Comparison of ENCODE assay signal across 19 cellular contexts in the genomic region with DNA sequence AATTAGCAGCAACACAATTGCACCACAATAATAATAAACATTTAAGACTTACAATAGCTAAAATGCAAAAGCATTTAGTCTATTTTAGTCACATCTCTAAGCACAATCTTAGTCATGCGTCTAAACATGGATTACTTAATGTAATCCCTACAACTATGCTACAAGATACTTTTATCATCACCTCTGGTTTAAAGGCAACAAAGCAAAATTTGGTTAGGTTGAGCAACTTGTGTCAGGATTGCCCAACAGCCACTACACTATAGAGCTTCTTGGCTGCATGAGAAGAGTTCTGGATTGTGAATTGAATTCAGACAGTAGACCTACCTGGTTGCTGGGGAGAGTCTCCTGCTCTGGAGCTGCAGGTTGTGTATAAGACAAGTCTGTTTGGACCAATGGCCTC.
"Had no signal": no experiment of that assay in that cellular context is flagged by ENCODE, and none has a peak within 500 bp of the region (broad histone marks: within the 10 kb centered on the region; RNA-seq: fewer than 3 reads in every experiment).

No MANE protein-coding gene starts in this region.

- ATAC-seq: activated T-cell treated with anti-CD3 and anti-CD28 coated beads, Interleukin-2, amount 50 U/mL, for 4 hours; foreskin keratinocyte; left colon; naive thymus-derived CD4-positive, alpha-beta T cell had no signal

- FAIRE-seq: small intestine, urothelium cell line had no signal

- H3K27ac Mint-ChIP-seq: activated CD4-positive, alpha-beta memory T cell treated with anti-CD3 and anti-CD28 coated beads for 36 hours; activated naive CD8-positive, alpha-beta T cell; naive thymus-derived CD4-positive, alpha-beta T cell had no signal

- H3K27ac ChIP-seq: cardiac muscle cell, coronary artery, foreskin keratinocyte, neutrophil, right atrium auricular region, stomach had no signal

- H3K4me1 Mint-ChIP-seq: naive thymus-derived CD4-positive, alpha-beta T cell had no signal

- H3K27me3 Mint-ChIP-seq: activated CD4-positive, alpha-beta memory T cell treated with anti-CD3 and anti-CD28 coated beads for 36 hours; activated naive CD8-positive, alpha-beta T cell; naive thymus-derived CD4-positive, alpha-beta T cell had no signal

- H3K36me3 ChIP-seq: cardiac muscle cell, neutrophil, right atrium auricular region, stomach had no signal

- H3K9me3 Mint-ChIP-seq: activated CD4-positive, alpha-beta memory T cell treated with anti-CD3 and anti-CD28 coated beads for 36 hours; activated T-cell treated with anti-CD3 and anti-CD28 coated beads, Interleukin-2, amount 50 U/mL, for 4 hours; naive thymus-derived CD4-positive, alpha-beta T cell had no signal

- H3K4me1 ChIP-seq: foreskin keratinocyte, right atrium auricular region, stomach had no signal

- H3K36me3 Mint-ChIP-seq: activated naive CD8-positive, alpha-beta T cell had no signal

- H3K4me3 Mint-ChIP-seq: activated CD4-positive, alpha-beta memory T cell treated with anti-CD3 and anti-CD28 coated beads for 36 hours; activated naive CD8-positive, alpha-beta T cell; activated T-cell treated with anti-CD3 and anti-CD28 coated beads, Interleukin-2, amount 50 U/mL, for 4 hours; naive thymus-derived CD4-positive, alpha-beta T cell had no signal

- DNase-seq: activated CD4-positive, alpha-beta memory T cell treated with anti-CD3 and anti-CD28 coated beads for 36 hours; activated CD4-positive, alpha-beta T cell treated with anti-CD3 and anti-CD28 coated beads for 1 hour; activated gamma-delta T cell; activated T-cell treated with anti-CD3 and anti-CD28 coated beads, Interleukin-2, amount 50 U/mL, for 4 hours; anterior cingulate cortex; effector memory CD4-positive, alpha-beta T cell; erythroblast; left colon; naive thymus-derived CD4-positive, alpha-beta T cell; small intestine; stomach had no signal

- H3K27me3 ChIP-seq: cardiac muscle cell, foreskin keratinocyte, neutrophil, right atrium auricular region, stomach had no signal

- H3K4me3 ChIP-seq: cardiac muscle cell, coronary artery, lung, right atrium auricular region, stomach had no signal

- H3K9me3 ChIP-seq: neutrophil had no signal
